Comparison of ENCODE assay signal across 16 cellular contexts in the genomic region with DNA sequence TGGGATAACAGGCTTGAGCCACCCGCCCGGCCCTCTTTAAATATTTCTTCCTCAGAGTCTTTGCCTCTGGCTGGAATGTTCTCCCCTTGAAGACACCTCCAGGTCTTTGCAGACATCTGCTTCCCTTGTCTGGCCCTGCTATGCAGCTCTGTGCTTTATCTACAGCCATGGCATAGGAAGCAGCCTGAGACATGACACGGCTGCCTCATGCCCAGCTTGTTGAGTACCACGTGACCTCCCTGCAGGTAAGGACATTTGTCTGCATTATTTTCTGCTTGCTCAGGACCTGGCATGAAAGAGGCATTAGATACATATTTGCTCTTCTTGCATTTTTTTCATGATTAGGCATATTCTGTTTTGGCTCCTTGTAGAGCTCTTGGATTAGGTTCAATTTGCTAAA.
DNase-seq lines count a peak whose midpoint lies in the region; ATAC-seq, FAIRE-seq and TF ChIP-seq lines count a peak whose summit lies in the region.
"Had no signal": no experiment of that assay in that cellular context is flagged by ENCODE, and none has a peak within 500 bp of the region (broad histone marks: within the 10 kb centered on the region; RNA-seq: fewer than 3 reads in every experiment).

No MANE protein-coding gene starts in this region.

- no peak overlapping the region for H3K4me3 ChIP-seq in upper lobe of right lung
- H3K4me3 ChIP-seq: SK-N-MC, thoracic aorta had no signal

- no peaks in the 10 kb centered on the region for H3K27me3 Mint-ChIP-seq in activated CD4-positive, alpha-beta T cell treated with anti-CD3 and anti-CD28 coated beads, Interleukin-2, amount 10 ng/mL, durations not matched to agents 24 days and 14 days
- no peaks in the 10 kb centered on the region for H3K27me3 Mint-ChIP-seq in progenitor cell of endocrine pancreas

- H3K27ac ChIP-seq in upper lobe of right lung: no peak overlapping the region
- H3K27ac ChIP-seq: SK-N-MC, thoracic aorta, WERI-Rb-1 had no signal

- no peak for DNase-seq in activated CD4-positive, alpha-beta T cell treated with anti-CD3 and anti-CD28 coated beads, Interleukin-2, amount 10 ng/mL, durations not matched to agents 24 days and 14 days
- DNase-seq in activated CD4-positive, alpha-beta T cell treated with anti-CD3 and anti-CD28 coated beads for 1 hour: no peak
- DNase-seq in NCI-H774 (lab: John Stamatoyannopoulos, UW) (peak; percentile 66), upper lobe of right lung (no peak), progenitor cell of endocrine pancreas (ENCODE audit: low spot score, unreplicated experiment) (no peak), NCI-H446 treated with DMSO at 0.1 percent for 48 hours (lab: John Stamatoyannopoulos, UW) (no peak)
- DNase-seq: activated naive CD4-positive, alpha-beta T cell treated with anti-CD3 and anti-CD28 coated beads for 36 hours; HFFc6; midbrain; NK-92 treated with Interleukin-12 subunit alpha and Interleukin-12 subunit beta, amount 100 ng/mL, for 24 hours; stimulated activated CD4-positive, alpha-beta T cell treated with anti-CD3 and anti-CD28 coated beads, Interleukin-15, amount 100 ng/mL, for 24 hours; WERI-Rb-1 had no signal

- H3K9me3 ChIP-seq in upper lobe of right lung: no peaks in the 10 kb centered on the region
- H3K9me3 ChIP-seq: thoracic aorta had no signal

- H3K4me3 Mint-ChIP-seq in activated CD4-positive, alpha-beta T cell treated with anti-CD3 and anti-CD28 coated beads, Interleukin-2, amount 10 ng/mL, durations not matched to agents 24 days and 14 days: no peak overlapping the region
- no peak overlapping the region for H3K4me3 Mint-ChIP-seq in progenitor cell of endocrine pancreas (ENCODE audit: low read depth)
- H3K4me3 Mint-ChIP-seq: activated naive CD4-positive, alpha-beta T cell treated with anti-CD3 and anti-CD28 coated beads for 36 hours; HFFc6 had no signal

- intact Hi-C loops in activated CD4-positive, alpha-beta T cell treated with anti-CD3 and anti-CD28 coated beads, Interleukin-2, amount 10 ng/mL, durations not matched to agents 24 days and 14 days (cut with micrococcal nuclease): no loop called here
- intact Hi-C loops in upper lobe of right lung (cut with DNase I): no loop called here

- peaks cover 9% of the 10 kb centered on the region for H3K4me1 ChIP-seq in upper lobe of right lung

- H3K9me3 Mint-ChIP-seq in activated CD4-positive, alpha-beta T cell treated with anti-CD3 and anti-CD28 coated beads, Interleukin-2, amount 10 ng/mL, durations not matched to agents 24 days and 14 days: no peaks in the 10 kb centered on the region
- H3K9me3 Mint-ChIP-seq in progenitor cell of endocrine pancreas (ENCODE audit: low read depth): no peaks in the 10 kb centered on the region
- H3K9me3 Mint-ChIP-seq: activated naive CD4-positive, alpha-beta T cell treated with anti-CD3 and anti-CD28 coated beads for 36 hours; HFFc6 had no signal

- no peaks in the 10 kb centered on the region for H3K36me3 Mint-ChIP-seq in activated CD4-positive, alpha-beta T cell treated with anti-CD3 and anti-CD28 coated beads, Interleukin-2, amount 10 ng/mL, durations not matched to agents 24 days and 14 days (ENCODE audit: low read depth)
- H3K36me3 Mint-ChIP-seq in progenitor cell of endocrine pancreas (ENCODE audit: insufficient read depth): no peaks in the 10 kb centered on the region

- H3K27me3 ChIP-seq in upper lobe of right lung: no peaks in the 10 kb centered on the region

- H3K4me1 Mint-ChIP-seq in activated CD4-positive, alpha-beta T cell treated with anti-CD3 and anti-CD28 coated beads, Interleukin-2, amount 10 ng/mL, durations not matched to agents 24 days and 14 days: peaks cover 38% of the 10 kb centered on the region
- H3K4me1 Mint-ChIP-seq in progenitor cell of endocrine pancreas (ENCODE audit: low read depth): peaks cover 10% of the 10 kb centered on the region

- FAIRE-seq in islet of Langerhans (lab: Jason Lieb, UNC): peak; percentile 98

- TF ChIP-seq CTCF in upper lobe of right lung (IDR thresholded peaks at IDR 0.05) (no peak), progenitor cell of endocrine pancreas (IDR thresholded peaks at IDR 0.05; ENCODE audit: unreplicated experiment) (no peak)

- peak; percentile 78 for ATAC-seq in upper lobe of right lung
- ATAC-seq in HG02938 (IDR thresholded peaks at IDR 0.05; ENCODE audit: unreplicated experiment): no peak

- H3K36me3 ChIP-seq in upper lobe of right lung: no peaks in the 10 kb centered on the region
- H3K36me3 ChIP-seq: thoracic aorta, WERI-Rb-1 had no signal

- H3K27ac Mint-ChIP-seq in activated CD4-positive, alpha-beta T cell treated with anti-CD3 and anti-CD28 coated beads, Interleukin-2, amount 10 ng/mL, durations not matched to agents 24 days and 14 days: peak overlapping the region; percentile 45
- H3K27ac Mint-ChIP-seq in progenitor cell of endocrine pancreas: no peak overlapping the region
- H3K27ac Mint-ChIP-seq: activated naive CD4-positive, alpha-beta T cell treated with anti-CD3 and anti-CD28 coated beads for 36 hours; HFFc6 had no signal
